ENCODE assay signal across 11 cellular contexts in the genomic region with DNA sequence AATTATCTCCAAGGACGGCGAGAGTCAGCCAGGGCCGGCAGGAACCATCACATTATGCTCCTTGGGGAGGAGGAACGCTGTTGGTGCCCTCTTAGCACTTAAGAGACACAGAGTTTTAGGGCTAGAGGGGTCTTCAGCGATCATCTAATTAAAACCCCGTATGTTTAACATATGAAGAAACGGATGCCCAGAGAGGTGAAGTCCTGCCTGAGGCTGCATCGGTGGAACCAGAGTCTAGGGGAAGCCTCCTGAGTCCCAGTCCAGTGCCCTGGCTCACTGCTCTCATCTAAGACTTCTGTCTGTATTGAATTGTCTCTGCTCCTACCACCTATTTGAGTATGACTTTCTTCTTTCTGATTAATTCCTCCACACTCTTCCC. TPM values are rescaled to one million over a fixed set of nuclear protein-coding genes. Genes with fewer than 3 reads are reported as not detected.
DNase-seq lines count a peak whose midpoint lies in the region; ATAC-seq and TF ChIP-seq lines count a peak whose summit lies in the region.
"Had no signal": no experiment of that assay in that cellular context is flagged by ENCODE, and none has a peak within 500 bp of the region (broad histone marks: within the 10 kb centered on the region; RNA-seq: fewer than 3 reads in every experiment).

No MANE protein-coding gene starts in this region.

- 62 to 65% methylated on average over 6 to 8 of the region's 8 CpGs for WGBS in esophagus squamous epithelium, 2 donors

- TF ChIP-seq CTCF in esophagus squamous epithelium (IDR thresholded peaks at IDR 0.05): no peak
- no peak for TF ChIP-seq CTCF in osteocyte (IDR thresholded peaks at IDR 0.05)

- peak overlapping the region in 10 of 11 experiments; percentile 80 to 98 (median 91); a peak in 20 of 22 replicates for H3K27ac ChIP-seq in BLaER1 treated with 17β-estradiol and CSF1 and Interleukin-3, amounts not matched to agents 10 nM and 100 nM
- no peak overlapping the region for H3K27ac ChIP-seq in esophagus squamous epithelium

- peaks cover 43% of the 10 kb centered on the region for H3K27me3 Mint-ChIP-seq in osteocyte (ENCODE audit: unreplicated experiment)

- TF ChIP-seq POLR2A in esophagus squamous epithelium (IDR thresholded peaks at IDR 0.05): no peak

- H3K9ac ChIP-seq in BLaER1 treated with 17β-estradiol and CSF1 and Interleukin-3, amounts not matched to agents 10 nM and 100 nM: peak overlapping the region; percentile 83 to 97 (median 88); a peak in 21 of 22 replicates
- H3K9ac ChIP-seq in NT2/D1 (ENCODE audit: insufficient read length, low read depth): peak overlapping the region; percentile 32

- intact Hi-C loops in esophagus squamous epithelium (cut with DNase I): no loop called here

- peaks cover 8% of the 10 kb centered on the region for H3K4me1 Mint-ChIP-seq in osteocyte (ENCODE audit: unreplicated experiment)

- peaks cover 0 to 11% (median 0%) of the 10 kb centered on the region in 11 experiments; a peak in 3 of 22 replicates for H3K36me3 ChIP-seq in BLaER1 treated with 17β-estradiol and CSF1 and Interleukin-3, amounts not matched to agents 10 nM and 100 nM
- no peaks in the 10 kb centered on the region for H3K36me3 ChIP-seq in NT2/D1 (ENCODE audit: insufficient read depth, insufficient read length, low read length)
- no peaks in the 10 kb centered on the region for H3K36me3 ChIP-seq in esophagus squamous epithelium

- H3K4me2 ChIP-seq in BLaER1 treated with 17β-estradiol and CSF1 and Interleukin-3, amounts not matched to agents 10 nM and 100 nM: peak overlapping the region; percentile 84 to 99 (median 94)

- H3K9me3 ChIP-seq in BLaER1 treated with 17β-estradiol and CSF1 and Interleukin-3, amounts not matched to agents 10 nM and 100 nM (replicated peaks in 1 of 11): no peaks in the 10 kb centered on the region; a peak in 1 of 22 replicates
- H3K9me3 ChIP-seq in NT2/D1 (ENCODE audit: insufficient read depth, low read length) (no peaks in the 10 kb centered on the region), esophagus squamous epithelium (no peaks in the 10 kb centered on the region)

- ATAC-seq in esophagus mucosa (no peak), HG02610 (IDR thresholded peaks at IDR 0.05; ENCODE audit: unreplicated experiment) (no peak), GM21515 (IDR thresholded peaks at IDR 0.05; ENCODE audit: unreplicated experiment) (no peak)

- H3K9me3 Mint-ChIP-seq in osteocyte (ENCODE audit: unreplicated experiment): no peaks in the 10 kb centered on the region

- H3K4me3 ChIP-seq in BLaER1 treated with 17β-estradiol and CSF1 and Interleukin-3, amounts not matched to agents 10 nM and 100 nM: peak overlapping the region; percentile 63 to 78 (median 70)
- H3K4me3 ChIP-seq in NT2/D1 (ENCODE audit: insufficient read length, low read depth) (peak overlapping the region; percentile 37), esophagus squamous epithelium (peak overlapping the region in 3 of 4 donors; percentile 35 to 73 (median 52))

- no peaks in the 10 kb centered on the region for H3K36me3 Mint-ChIP-seq in osteocyte (ENCODE audit: unreplicated experiment)

- H3K27me3 ChIP-seq in BLaER1 treated with 17β-estradiol and CSF1 and Interleukin-3, amounts not matched to agents 10 nM and 100 nM: peaks cover 0 to 5% (median 0%) of the 10 kb centered on the region in 11 experiments; a peak in 1 of 22 replicates
- peaks cover 41% of the 10 kb centered on the region for H3K27me3 ChIP-seq in NT2/D1 (ENCODE audit: insufficient read depth, insufficient read length)
- peaks cover 0 to 37% (median 0%) of the 10 kb centered on the region in 4 donors for H3K27me3 ChIP-seq in esophagus squamous epithelium

- H4K20me1 ChIP-seq in BLaER1 treated with 17β-estradiol and CSF1 and Interleukin-3, amounts not matched to agents 10 nM and 100 nM: no peaks in the 10 kb centered on the region; a peak in 1 of 22 replicates

- no peak overlapping the region for H3K27ac Mint-ChIP-seq in osteocyte (ENCODE audit: unreplicated experiment)

- DNase-seq in NT2/D1 (ENCODE audit: low read depth, low spot score): no peak
- no peak for DNase-seq in esophagus squamous epithelium (lab: John Stamatoyannopoulos, UW)
- no peak for DNase-seq in osteocyte (ENCODE audit: extremely low spot score, unreplicated experiment)
- DNase-seq in NCI-H2171 treated with DMSO at 0.1 percent for 48 hours (lab: John Stamatoyannopoulos, UW): no peak
- DNase-seq: foreskin melanocyte, NCI-H1930 had no signal

- peaks cover 17 to 39% (median 33%) of the 10 kb centered on the region in 10 experiments for H3K4me1 ChIP-seq in BLaER1 treated with 17β-estradiol and CSF1 and Interleukin-3, amounts not matched to agents 10 nM and 100 nM
- H3K4me1 ChIP-seq in NT2/D1 (ENCODE audit: insufficient read depth, insufficient read length): no peaks in the 10 kb centered on the region
- peaks cover 0 to 19% (median 3%) of the 10 kb centered on the region in 3 donors for H3K4me1 ChIP-seq in esophagus squamous epithelium

- peak overlapping the region; percentile 42 for H3K4me3 Mint-ChIP-seq in osteocyte (ENCODE audit: unreplicated experiment)

RNA-seq across cellular contexts. Expression of gene ABCB4, which starts 0.7 kb away (rescaled TPM):
- total RNA-seq in esophagus squamous epithelium: under 1 TPM in 2 of 4 donors, not detected in 2; 0.38 to 0.76 TPM
- total RNA-seq in osteocyte: not detected in 2 replicates
- total RNA-seq in esophagus mucosa: 0.20 TPM
- total RNA-seq: bronchial epithelial cell had no signal

Comparison
In these comparisons a context has a peak if more than half of its experiments do, and no peak if none do; other contexts are left out.
1. H3K27ac ChIP-seq: peak in BLaER1 treated with 17β-estradiol and CSF1 and Interleukin-3, amounts not matched to agents 10 nM and 100 nM (10 of 11); none in esophagus squamous epithelium (0 of 4).
2. Peak in every context shown above with its lines, with median percentiles within 50 percentile points of each other: H3K4me3 ChIP-seq.